16 cellular contexts compared by ENCODE assay signal in genomic region chr21:14084701-14085100, GRCh38.
A peak's percentile ranks its signal among the peaks of the same experiment; 100 is the strongest.
DNase-seq lines count a peak whose midpoint lies in the region; TF ChIP-seq lines count a peak whose summit lies in the region.
"Had no signal": no experiment of that assay in that cellular context is flagged by ENCODE, and none has a peak within 500 bp of the region (broad histone marks: within the 10 kb centered on the region; RNA-seq: fewer than 3 reads in every experiment).

No MANE protein-coding gene starts in this region.

- H2BK15ac ChIP-seq in neuronal stem cell (ENCODE audit: low read length) = no peak overlapping the region

- no peak overlapping the region for H3K9ac ChIP-seq in neuronal stem cell (ENCODE audit: low read depth, low read length, poor library complexity)
- H3K9ac ChIP-seq: BLaER1, GM23248 had no signal

- peaks cover 3 to 11% of the 10 kb centered on the region in 2 donors for H3K9me3 ChIP-seq in neuronal stem cell (replicated peaks in 1 of 2; ENCODE audit: control insufficient read depth in 2 of 2, insufficient read depth in 1 of 2, low read depth in 1 of 2, low read length in 2 of 2)
- H3K9me3 ChIP-seq: Caco-2 had no signal

- no peak for TF ChIP-seq CTCF in GM13976 (IDR thresholded peaks at IDR 0.05; ENCODE audit: borderline replicate concordance, control extremely low read depth, extremely low read depth, insufficient read depth, missing control alignments)

- WGBS in neuronal stem cell (ENCODE audit: extremely low coverage in 2 of 2, insufficient read length in 2 of 2, insufficient replicate concordance in 1 of 2), 2 donors = no CpG with 5 or more reads among the region's 25 CpGs

- H4K91ac ChIP-seq in neuronal stem cell (ENCODE audit: low read depth, low read length, poor library complexity) = no peak overlapping the region

- H3K23ac ChIP-seq in neuronal stem cell (ENCODE audit: low read depth, low read length, poor library complexity) = peak overlapping the region; percentile 55

- H3K79me1 ChIP-seq in neuronal stem cell (ENCODE audit: low read depth, low read length) = no peaks in the 10 kb centered on the region

- H4K8ac ChIP-seq in neuronal stem cell (ENCODE audit: low read depth, low read length) = no peak overlapping the region

- peaks cover 17 to 52% of the 10 kb centered on the region in 2 donors for H3K36me3 ChIP-seq in neuronal stem cell (replicated peaks in 1 of 2; ENCODE audit: control insufficient read depth in 2 of 2, insufficient read depth in 2 of 2, low read length in 2 of 2)

- H3K4me1 ChIP-seq in neuronal stem cell (ENCODE audit: control insufficient read depth in 2 of 2, insufficient read depth in 1 of 2, low read depth in 1 of 2, low read length in 2 of 2) = peaks cover 7 to 10% of the 10 kb centered on the region in 2 donors
- H3K4me1 ChIP-seq: BLaER1, Caco-2 had no signal

- no peak overlapping the region for H3K4ac ChIP-seq in neuronal stem cell (ENCODE audit: low read length)

- DNase-seq in activated CD8-positive, alpha-beta memory T cell treated with anti-CD3 and anti-CD28 coated beads for 24 hours = peak; percentile 45
- DNase-seq in activated CD8-positive, alpha-beta memory T cell treated with anti-CD3 and anti-CD28 coated beads, Interleukin-2, amount 50 U/mL, for 48 hours = no peak
- DNase-seq in GM13976 (ENCODE audit: low spot score) = peak; percentile 11
- no peak for DNase-seq in neuronal stem cell (ENCODE audit: low spot score)
- DNase-seq in stimulated activated CD4-positive, alpha-beta T cell treated with anti-CD3 and anti-CD28 coated beads, Interleukin-4, amount 100 ng/mL, for 4 hours = no peak
- DNase-seq in T-helper 1 cell = no peak
- DNase-seq: Caco-2; CD4-positive, CD25-positive, alpha-beta regulatory T cell; CD8-positive, alpha-beta T cell; DMS153; DND-41; GM23248; H9 had no signal

- no peak overlapping the region for H2BK120ac ChIP-seq in neuronal stem cell (ENCODE audit: low read depth, low read length)

- no peak overlapping the region for H3K18ac ChIP-seq in neuronal stem cell (ENCODE audit: low read length)

- H2BK5ac ChIP-seq in neuronal stem cell (ENCODE audit: low read length) = no peak overlapping the region

- no peak overlapping the region for H3K14ac ChIP-seq in neuronal stem cell (ENCODE audit: low read length)

- in situ Hi-C loops in GM13976 (cut with MboI; ENCODE audit: low sequenced_read_pairs, unreplicated experiment) = no loop called here

- H3K4me3 ChIP-seq in neuronal stem cell (ENCODE audit: low read length in 2 of 2) = no peak overlapping the region
- H3K4me3 ChIP-seq: BLaER1, GM23248 had no signal

- no peaks in the 10 kb centered on the region for H3K27me3 ChIP-seq in neuronal stem cell (ENCODE audit: control insufficient read depth in 3 of 3, insufficient read depth in 3 of 3, low read depth in 1 of 3, low read length in 3 of 3)
- H3K27me3 ChIP-seq: BLaER1 had no signal

- no peak overlapping the region for H2BK12ac ChIP-seq in neuronal stem cell (ENCODE audit: low read length)

- H3K27ac ChIP-seq in neuronal stem cell (replicated peaks; ENCODE audit: low read length) = no peak overlapping the region
- H3K27ac ChIP-seq: 22Rv1, BLaER1, C4-2B, GM23248 had no signal

- H3K4me2 ChIP-seq in neuronal stem cell (ENCODE audit: insufficient read depth, low read length, poor library complexity, severe bottlenecking) = no peak overlapping the region
- H3K4me2 ChIP-seq: BLaER1 had no signal

- no peak overlapping the region for H2AK5ac ChIP-seq in neuronal stem cell (ENCODE audit: low read depth, low read length)

- H2AFZ ChIP-seq in neuronal stem cell (ENCODE audit: low read length) = no peak overlapping the region
- H2AFZ ChIP-seq: GM23248 had no signal

Comparison
In these comparisons a context has a peak if more than half of its experiments do, and no peak if none do; other contexts are left out.
1. DNase-seq: peak in activated CD8-positive, alpha-beta memory T cell treated with anti-CD3 and anti-CD28 coated beads for 24 hours (single experiment) and GM13976 (single experiment); none in activated CD8-positive, alpha-beta memory T cell treated with anti-CD3 and anti-CD28 coated beads, Interleukin-2, amount 50 U/mL, for 48 hours (single experiment), neuronal stem cell (single experiment), stimulated activated CD4-positive, alpha-beta T cell treated with anti-CD3 and anti-CD28 coated beads, Interleukin-4, amount 100 ng/mL, for 4 hours (0 of 2) and T-helper 1 cell (0 of 5).